ENCODE assay signal across 2 cellular contexts in genomic region chr19:50551034-50551712, GRCh38.
TF ChIP-seq lines count a peak whose summit lies in the region.

No MANE protein-coding gene starts in this region.

TF ChIP-seq in GM23338, 12 proteins besides CTCF, POLR2A, EP300 and RAD21:
- no peak for TF ChIP-seq ZNF331 (CRISPR knock-in tag; IDR thresholded peaks at IDR 0.05; ENCODE audit: low read depth)
- TF ChIP-seq STAT1 (IDR thresholded peaks at IDR 0.05; ENCODE audit: unreplicated experiment): no peak
- TF ChIP-seq ZNF114 (CRISPR knock-in tag; IDR thresholded peaks at IDR 0.05): no peak
- TF ChIP-seq ZNF462 (CRISPR knock-in tag; IDR thresholded peaks at IDR 0.05): no peak
- TF ChIP-seq EZH2 (IDR thresholded peaks at IDR 0.05; ENCODE audit: low read depth, unreplicated experiment): no peak
- TF ChIP-seq NANOG (IDR thresholded peaks at IDR 0.05; ENCODE audit: borderline replicate concordance): no peak
- TF ChIP-seq POLR2AphosphoS5 (IDR thresholded peaks at IDR 0.05; ENCODE audit: low read depth): no peak
- TF ChIP-seq CREB1 (CRISPR knock-in tag; IDR thresholded peaks at IDR 0.05; ENCODE audit: low read depth): no peak
- no peak for TF ChIP-seq JUNB (IDR thresholded peaks at IDR 0.05; ENCODE audit: unreplicated experiment)
- TF ChIP-seq REST (IDR thresholded peaks at IDR 0.05; ENCODE audit: unreplicated experiment): no peak
- no peak for TF ChIP-seq ETS1 (IDR thresholded peaks at IDR 0.05)
TF ChIP-seq in GM23338: peak in this region for 0.

TF ChIP-seq in K562, 482 proteins besides CTCF, POLR2A, EP300 and RAD21:
- TF ChIP-seq ZNF740 (CRISPR knock-in tag; IDR thresholded peaks at IDR 0.05) (0 out of 2 replicates have a peak, but pooled peaks have one; percentile 57), ZNF740 (tag; IDR thresholded peaks at IDR 0.05) (peak in 1 of 2 experiments; percentile 70; a peak in 1 of 4 replicates), ZNF134 (CRISPR knock-in tag; conservative IDR thresholded peaks at IDR 0.05) (no peak)
